23 cellular contexts compared by ENCODE assay signal in the genomic region with DNA sequence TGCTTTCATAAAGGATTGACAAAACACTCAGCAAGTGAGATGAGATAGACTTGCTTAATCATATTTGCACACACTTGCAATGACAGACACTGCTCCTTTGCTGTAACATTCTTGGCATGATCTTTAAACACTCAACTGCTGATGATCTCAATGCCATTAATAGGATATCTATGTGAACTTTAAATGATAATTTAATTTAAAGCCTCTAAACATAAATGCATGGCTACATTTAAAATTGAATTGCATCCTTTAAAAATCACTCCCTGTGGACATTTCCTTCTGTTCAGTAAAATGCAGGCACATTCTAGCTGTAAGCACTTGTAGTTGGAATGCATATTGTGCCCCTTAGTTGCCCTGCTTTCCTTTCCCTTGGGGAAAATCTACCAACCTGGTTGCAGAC.
"Had no signal": no experiment of that assay in that cellular context is flagged by ENCODE, and none has a peak within 500 bp of the region (broad histone marks: within the 10 kb centered on the region; RNA-seq: fewer than 3 reads in every experiment).

No MANE protein-coding gene starts in this region.

- ATAC-seq: activated CD8-positive, alpha-beta T cell treated with anti-CD3 and anti-CD28 coated beads, Interleukin-2, amount 10 ng/mL, durations not matched to agents 7 days and 5 days; Panc1; Right ventricle myocardium inferior had no signal

- DNase-seq: activated CD4-positive, alpha-beta T cell treated with anti-CD3 and anti-CD28 coated beads for 48 hours; activated CD4-positive, alpha-beta T cell treated with anti-CD3 and anti-CD28 coated beads, Interleukin-2, amount 50 U/mL, for 4 hours; activated CD4-positive, CD25-positive, alpha-beta regulatory T cell treated with anti-CD3 and anti-CD28 coated beads, Interleukin-2, amount 50 U/mL, for 72 hours; activated CD8-positive, alpha-beta memory T cell treated with anti-CD3 and anti-CD28 coated beads, Interleukin-2, amount 50 U/mL, for 48 hours; activated CD8-positive, alpha-beta T cell treated with anti-CD3 and anti-CD28 coated beads, Interleukin-2, amount 10 ng/mL, durations not matched to agents 7 days and 5 days; activated naive CD4-positive, alpha-beta T cell treated with anti-CD3 and anti-CD28 coated beads, Interleukin-2, amount 50 U/mL, for 16 hours; activated naive CD8-positive, alpha-beta T cell treated with anti-CD3 and anti-CD28 coated beads, Interleukin-2, amount 10 ng/mL, durations not matched to agents 7 days and 5 days; activated T-cell treated with anti-CD3 and anti-CD28 coated beads, Interleukin-2, amount 50 U/mL, for 1 hour; adrenal gland; anterior cingulate cortex; cerebellar nuclear complex; MG63; NCI-H1105; NCI-H1436; NCI-H1694 treated with DMSO at 0.1 percent for 48 hours; NCI-H2029 treated with DMSO at 0.1 percent for 48 hours; NCI-H510A; NCI-H526 treated with DMSO at 0.1 percent for 48 hours; NK-92 treated with Interleukin-12 subunit alpha and Interleukin-12 subunit beta, amount 100 ng/mL, for 24 hours; OCI-M1; RPMI8226 had no signal
